In the genomic region with DNA sequence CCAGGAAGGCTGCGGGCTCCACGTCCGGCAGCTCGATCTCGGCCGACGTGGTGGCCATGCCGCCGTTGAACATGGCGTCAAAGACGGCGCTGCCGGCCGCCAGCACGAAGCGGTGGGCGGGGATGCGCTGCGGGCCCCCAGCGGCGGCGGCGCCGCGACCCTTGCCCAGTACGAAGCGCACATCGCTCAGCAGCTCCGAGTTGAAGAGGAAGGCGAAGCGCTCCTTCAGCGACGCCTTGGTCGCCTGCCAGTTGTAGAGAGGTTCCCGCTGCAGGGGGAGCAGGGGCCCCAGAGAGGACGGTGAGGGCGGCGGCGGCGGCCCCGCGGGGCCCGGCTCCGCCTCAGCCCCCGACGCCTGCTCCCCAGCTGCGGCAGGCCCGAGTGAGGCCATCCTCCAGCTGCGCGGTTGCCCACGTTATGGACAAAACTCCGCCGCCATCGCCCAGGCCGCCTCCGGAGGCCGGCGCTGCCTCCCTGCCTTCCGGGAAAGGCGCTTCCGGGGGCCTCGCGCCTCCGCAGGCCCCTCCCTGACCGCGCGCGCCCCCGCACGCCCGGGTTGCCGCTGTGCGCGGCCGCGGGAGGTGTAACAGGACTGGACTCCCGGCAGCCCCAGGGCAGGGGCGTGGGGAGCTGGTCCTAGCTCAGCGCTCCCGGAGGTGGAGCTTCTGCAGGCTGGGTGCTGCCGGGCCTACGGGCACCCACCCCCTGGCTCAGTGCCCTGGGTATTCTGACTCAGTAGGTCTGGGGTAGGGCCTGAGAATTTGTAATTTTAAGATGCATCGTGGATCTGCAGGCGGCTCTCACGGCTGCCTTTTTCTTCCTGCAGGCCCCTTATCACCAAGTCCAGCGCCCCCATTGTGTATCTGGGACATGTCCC, we compare ENCODE assay signal across 8 cellular contexts. TPM values are rescaled to one million over a fixed set of nuclear protein-coding genes. Genes with fewer than 3 reads are reported as not detected.
DNase-seq lines count a peak whose midpoint lies in the region; ATAC-seq and TF ChIP-seq lines count a peak whose summit lies in the region.

A gene (minus strand): TSS at position 492 of the 877 bp plus-strand sequence. CDS start 101 bp downstream, at position 391.

- peak within 1 kb of the TSS; percentile 74 for H3K4me3 Mint-ChIP-seq in T-helper 1 cell treated with Interleukin-12 subunit alpha and Interleukin-12 subunit beta and Interleukin-4 antibody, amounts not matched to agents 30 μg/mL and 1 μg/mL, for 36 hours

- WGBS in psoas muscle, 3 donors: 0 to 1% (median 1%) methylated on average over 38 to 86 of the region's 86 CpGs
- under 1% methylated on average over 86 of the region's 86 CpGs for WGBS in urinary bladder

- H3K27me3 ChIP-seq in left ventricle myocardium inferior (ENCODE audit: low read depth) (no peaks in the 10 kb centered on the region), psoas muscle (ENCODE audit: insufficient read depth in 3 of 3, low read length in 2 of 3) (no peaks in the 10 kb centered on the region)

- H3K27ac Mint-ChIP-seq in T-helper 1 cell treated with Interleukin-12 subunit alpha and Interleukin-12 subunit beta and Interleukin-4 antibody, amounts not matched to agents 30 μg/mL and 1 μg/mL, for 36 hours: peak within 1 kb of the TSS; percentile 50

- no peak for TF ChIP-seq CTCF in GM13976 (IDR thresholded peaks at IDR 0.05; ENCODE audit: borderline replicate concordance, control extremely low read depth, extremely low read depth, insufficient read depth, missing control alignments)
- peak; percentile 14 for TF ChIP-seq CTCF in left ventricle myocardium inferior (IDR thresholded peaks at IDR 0.05; ENCODE audit: borderline replicate concordance)
- TF ChIP-seq CTCF in psoas muscle (IDR thresholded peaks at IDR 0.05): no peak

- H3K4me3 ChIP-seq in left ventricle myocardium inferior: peak within 1 kb of the TSS; percentile 95
- peak within 1 kb of the TSS; percentile 97 for H3K4me3 ChIP-seq in psoas muscle
- H3K4me3 ChIP-seq in urinary bladder (ENCODE audit: low read depth, low read length): peak within 1 kb of the TSS; percentile 77

- H3K4me1 ChIP-seq in left ventricle myocardium inferior (peaks cover 56% of the 10 kb centered on the region), psoas muscle (peaks cover 35% of the 10 kb centered on the region), urinary bladder (ENCODE audit: insufficient read depth) (no peaks in the 10 kb centered on the region)

- intact Hi-C loops in left ventricle myocardium inferior (cut with micrococcal nuclease) (no loop called here), psoas muscle (cut with DNase I) (loop anchor here (5.0 kb wide), 1 partner anchor 40 kb away; a partner anchor contains a TSS)

- H3K27ac ChIP-seq in left ventricle myocardium inferior (replicated peaks) (peak within 1 kb of the TSS; percentile 99), psoas muscle (peak within 1 kb of the TSS; percentile 99), urinary bladder (ENCODE audit: low read depth) (peak within 1 kb of the TSS; percentile 81)

- H3K36me3 ChIP-seq in left ventricle myocardium inferior: no peaks in the 10 kb centered on the region
- no peaks in the 10 kb centered on the region for H3K36me3 ChIP-seq in psoas muscle (ENCODE audit: insufficient read depth in 1 of 2, low read depth in 1 of 2)
- H3K36me3 ChIP-seq in urinary bladder (ENCODE audit: insufficient read depth): no peaks in the 10 kb centered on the region

- ATAC-seq in HG02759 (IDR thresholded peaks at IDR 0.05; ENCODE audit: unreplicated experiment) (peak; percentile 91), psoas muscle (peak; percentile 91 to 98 (median 96))

- peaks cover 21% of the 10 kb centered on the region for H3K4me1 Mint-ChIP-seq in T-helper 1 cell treated with Interleukin-12 subunit alpha and Interleukin-12 subunit beta and Interleukin-4 antibody, amounts not matched to agents 30 μg/mL and 1 μg/mL, for 36 hours (ENCODE audit: low read depth)

- peaks cover 11% of the 10 kb centered on the region for H3K36me3 Mint-ChIP-seq in T-helper 1 cell treated with Interleukin-12 subunit alpha and Interleukin-12 subunit beta and Interleukin-4 antibody, amounts not matched to agents 30 μg/mL and 1 μg/mL, for 36 hours (ENCODE audit: low read depth)

- peaks cover 7% of the 10 kb centered on the region for H3K9me3 Mint-ChIP-seq in T-helper 1 cell treated with Interleukin-12 subunit alpha and Interleukin-12 subunit beta and Interleukin-4 antibody, amounts not matched to agents 30 μg/mL and 1 μg/mL, for 36 hours

- in situ Hi-C loops in GM13976 (cut with MboI; ENCODE audit: low sequenced_read_pairs, unreplicated experiment): no loop called here

- DNase-seq in GM13976 (ENCODE audit: low spot score) (peak; percentile 98), NCI-H1105 treated with DMSO at 0.1 percent for 48 hours (lab: John Stamatoyannopoulos, UW) (peak; percentile 67), amniotic stem cell (lab: John Stamatoyannopoulos, UW) (peak; percentile 93), left ventricle myocardium inferior (peak; percentile 95), psoas muscle (peak; percentile 96 to 97)

- H3K27me3 Mint-ChIP-seq in T-helper 1 cell treated with Interleukin-12 subunit alpha and Interleukin-12 subunit beta and Interleukin-4 antibody, amounts not matched to agents 30 μg/mL and 1 μg/mL, for 36 hours (ENCODE audit: low read depth): no peaks in the 10 kb centered on the region

- H3K9me3 ChIP-seq in left ventricle myocardium inferior (replicated peaks) (peaks cover 6% of the 10 kb centered on the region), psoas muscle (no peaks in the 10 kb centered on the region)

RNA-seq across cellular contexts. Expression of the gene that starts here (rescaled TPM):
- 169 TPM for total RNA-seq in left ventricle myocardium inferior
- total RNA-seq in psoas muscle: 100 to 1,000 TPM; 133 to 193 (median 157) TPM
- 100 to 1,000 TPM in 1 of 3 donors, 10 to 100 TPM in 2; 93.5 to 170 (median 98.9) TPM for polyA plus RNA-seq in psoas muscle
- 102 TPM for total RNA-seq in urinary bladder
- polyA plus RNA-seq in urinary bladder: 42.3 TPM

Comparison
In these comparisons a context has a peak if more than half of its experiments do, and no peak if none do; other contexts are left out.
1. Peak in every context shown above with its lines: DNase-seq, ATAC-seq, H3K4me3 ChIP-seq and H3K27ac ChIP-seq.